20 cellular contexts compared by ENCODE assay signal in genomic region chr2:12637754-12638153, GRCh38.
DNase-seq lines count a peak whose midpoint lies in the region; ATAC-seq and TF ChIP-seq lines count a peak whose summit lies in the region.
"Had no signal": no experiment of that assay in that cellular context is flagged by ENCODE, and none has a peak within 500 bp of the region (broad histone marks: within the 10 kb centered on the region; RNA-seq: fewer than 3 reads in every experiment).

No MANE protein-coding gene starts in this region.

- no peaks in the 10 kb centered on the region for H3K9me2 ChIP-seq in SK-N-SH

- H3K4me1 ChIP-seq in SK-N-SH (ENCODE audit: control insufficient read depth in 1 of 2, insufficient read depth in 2 of 2, low read depth in 1 of 2, low read length in 1 of 2) = peaks cover 15 to 20% of the 10 kb centered on the region in 2 experiments; a peak in 3 of 4 replicates
- H3K4me1 ChIP-seq: transverse colon had no signal

- CTCF ChIA-PET in SK-N-SH (lab: Yijun Ruan, JAX) = interaction anchor here (0.8 to 2.1 kb wide), 3 partner anchors 7 to 78 kb away, joined by 3 to 11 read pairs (median 8); partner anchors contain the start of gene TRIB2

- no peaks in the 10 kb centered on the region for H4K20me1 ChIP-seq in SK-N-SH (ENCODE audit: insufficient read depth)

- H3F3A ChIP-seq in SK-N-SH (replicated peaks; ENCODE audit: insufficient read depth) = no peaks in the 10 kb centered on the region

- no peak overlapping the region for H3K4me2 ChIP-seq in SK-N-SH

- TF ChIP-seq CTCF in SK-N-SH (IDR thresholded peaks at IDR 0.05) = no peak

- no peak for TF ChIP-seq RAD21 in SK-N-SH (IDR thresholded peaks at IDR 0.05; ENCODE audit: low read length)

- no peak for DNase-seq in SK-N-SH
- peak; percentile 68 for DNase-seq in RPMI7951 (ENCODE audit: low read depth)
- DNase-seq in fibroblast of gingiva (ENCODE audit: low read depth) = peak; percentile 13
- DNase-seq in stromal cell of bone marrow (ENCODE audit: low read depth) = peak; percentile 42
- DNase-seq in NCI-H1694 (lab: John Stamatoyannopoulos, UW) = no peak
- DNase-seq: 8988T; activated CD4-positive, alpha-beta memory T cell treated with anti-CD3 and anti-CD28 coated beads for 36 hours; activated effector memory CD4-positive, alpha-beta T cell treated with Interleukin-2 at 50 U/mL for 16 hours; CD8-positive, alpha-beta memory T cell; GF-D8; naive B cell; Right ventricle myocardium superior; stimulated activated CD8-positive, alpha-beta memory T cell treated with anti-CD3 and anti-CD28 coated beads, Interleukin-4, amount 100 ng/mL, for 48 hours; stomach; transverse colon had no signal

- no peak overlapping the region for H3K4me3 ChIP-seq in SK-N-SH (ENCODE audit: low read depth in 2 of 2, low read length in 1 of 2)
- H3K4me3 ChIP-seq: coronary artery, stomach, transverse colon had no signal

- H3K27me3 ChIP-seq in SK-N-SH (ENCODE audit: insufficient read depth) = no peaks in the 10 kb centered on the region
- H3K27me3 ChIP-seq: stomach, transverse colon had no signal

- POLR2A ChIA-PET in SK-N-SH (lab: Yijun Ruan, JAX) = interaction anchor here (0.6 to 1.4 kb wide), 3 partner anchors 16 to 555 kb away, joined by 3 to 5 read pairs (median 3); partner anchors contain the start of gene TRIB2

- 77% methylated on average over 1 of the region's 1 CpG for WGBS in SK-N-SH (ENCODE audit: low lambda C conversion rate)

- no peak overlapping the region for H3K9ac ChIP-seq in SK-N-SH

- no peaks in the 10 kb centered on the region for H3K9me3 ChIP-seq in SK-N-SH
- H3K9me3 ChIP-seq: stomach, transverse colon had no signal

- TF ChIP-seq EP300 in SK-N-SH (IDR thresholded peaks at IDR 0.05; ENCODE audit: borderline replicate concordance in 1 of 2, low read depth in 1 of 2, low read length in 1 of 2) = no peak

- ATAC-seq in SK-N-SH treated with all-trans-retinoic acid at 6 μM for 48 hours (no peak), HG03432 (IDR thresholded peaks at IDR 0.05; ENCODE audit: unreplicated experiment) (no peak), HG02884 (IDR thresholded peaks at IDR 0.05; ENCODE audit: unreplicated experiment) (no peak)

- no peaks in the 10 kb centered on the region for H3K79me2 ChIP-seq in SK-N-SH (ENCODE audit: insufficient read depth)

- no peaks in the 10 kb centered on the region for H3K36me3 ChIP-seq in SK-N-SH (replicated peaks in 1 of 2; ENCODE audit: control insufficient read depth in 1 of 2, insufficient read depth in 2 of 2, low read length in 1 of 2)
- H3K36me3 ChIP-seq: stomach, transverse colon had no signal

- no peak overlapping the region for H2AFZ ChIP-seq in SK-N-SH (ENCODE audit: low read depth)

- peak overlapping the region in 1 of 2 experiments; percentile 45; a peak in 1 of 4 replicates for H3K27ac ChIP-seq in SK-N-SH (ENCODE audit: low read depth in 2 of 2, low read length in 1 of 2)
- H3K27ac ChIP-seq: HL-60, stomach had no signal

TF ChIP-seq in SK-N-SH, 30 proteins besides CTCF, POLR2A, EP300 and RAD21 (continues in another document):
- TF ChIP-seq JUND (IDR thresholded peaks at IDR 0.05) (peak; percentile 26; the same call in 1 of the 2 replicates), RXRA (IDR thresholded peaks at IDR 0.05; ENCODE audit: borderline replicate concordance, low read depth) (no peak), ZBTB33 (IDR thresholded peaks at IDR 0.05; ENCODE audit: borderline replicate concordance, low read depth) (no peak), FOSL2 (IDR thresholded peaks at IDR 0.05; ENCODE audit: borderline replicate concordance, low read depth) (peak; percentile 34; the same call in 1 of the 2 replicates), TAF1 (IDR thresholded peaks at IDR 0.05; ENCODE audit: borderline replicate concordance, low read depth, low read length) (no peak)
- TF ChIP-seq, protein P1, sequence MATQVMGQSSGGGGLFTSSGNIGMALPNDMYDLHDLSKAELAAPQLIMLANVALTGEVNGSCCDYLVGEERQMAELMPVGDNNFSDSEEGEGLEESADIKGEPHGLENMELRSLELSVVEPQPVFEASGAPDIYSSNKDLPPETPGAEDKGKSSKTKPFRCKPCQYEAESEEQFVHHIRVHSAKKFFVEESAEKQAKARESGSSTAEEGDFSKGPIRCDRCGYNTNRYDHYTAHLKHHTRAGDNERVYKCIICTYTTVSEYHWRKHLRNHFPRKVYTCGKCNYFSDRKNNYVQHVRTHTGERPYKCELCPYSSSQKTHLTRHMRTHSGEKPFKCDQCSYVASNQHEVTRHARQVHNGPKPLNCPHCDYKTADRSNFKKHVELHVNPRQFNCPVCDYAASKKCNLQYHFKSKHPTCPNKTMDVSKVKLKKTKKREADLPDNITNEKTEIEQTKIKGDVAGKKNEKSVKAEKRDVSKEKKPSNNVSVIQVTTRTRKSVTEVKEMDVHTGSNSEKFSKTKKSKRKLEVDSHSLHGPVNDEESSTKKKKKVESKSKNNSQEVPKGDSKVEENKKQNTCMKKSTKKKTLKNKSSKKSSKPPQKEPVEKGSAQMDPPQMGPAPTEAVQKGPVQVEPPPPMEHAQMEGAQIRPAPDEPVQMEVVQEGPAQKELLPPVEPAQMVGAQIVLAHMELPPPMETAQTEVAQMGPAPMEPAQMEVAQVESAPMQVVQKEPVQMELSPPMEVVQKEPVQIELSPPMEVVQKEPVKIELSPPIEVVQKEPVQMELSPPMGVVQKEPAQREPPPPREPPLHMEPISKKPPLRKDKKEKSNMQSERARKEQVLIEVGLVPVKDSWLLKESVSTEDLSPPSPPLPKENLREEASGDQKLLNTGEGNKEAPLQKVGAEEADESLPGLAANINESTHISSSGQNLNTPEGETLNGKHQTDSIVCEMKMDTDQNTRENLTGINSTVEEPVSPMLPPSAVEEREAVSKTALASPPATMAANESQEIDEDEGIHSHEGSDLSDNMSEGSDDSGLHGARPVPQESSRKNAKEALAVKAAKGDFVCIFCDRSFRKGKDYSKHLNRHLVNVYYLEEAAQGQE (IDR thresholded peaks at IDR 0.05; ENCODE audit: low read depth, low read length) = no peak

TF ChIP-seq in SK-N-SH treated with all-trans-retinoic acid at 6 μM for 48 hours, 23 proteins besides CTCF, POLR2A, EP300 and RAD21:
- no peak for TF ChIP-seq TOX (CRISPR knock-in tag; IDR thresholded peaks at IDR 0.05; ENCODE audit: borderline replicate concordance)
- TF ChIP-seq ZFP3 (CRISPR knock-in tag; IDR thresholded peaks at IDR 0.05) = no peak
- TF ChIP-seq TSHZ2 (CRISPR knock-in tag; IDR thresholded peaks at IDR 0.05) = no peak
- TF ChIP-seq ZNF8 (CRISPR knock-in tag; IDR thresholded peaks at IDR 0.05) = no peak
- no peak for TF ChIP-seq CSDC2 (CRISPR knock-in tag; IDR thresholded peaks at IDR 0.05)
- no peak for TF ChIP-seq PPARA (CRISPR knock-in tag; IDR thresholded peaks at IDR 0.05; ENCODE audit: borderline replicate concordance)
- no peak for TF ChIP-seq ZFP30 (CRISPR knock-in tag; IDR thresholded peaks at IDR 0.05)
- no peak for TF ChIP-seq ZNF70 (CRISPR knock-in tag; IDR thresholded peaks at IDR 0.05)
- no peak for TF ChIP-seq BACH2 (CRISPR knock-in tag; IDR thresholded peaks at IDR 0.05; ENCODE audit: borderline replicate concordance)
- TF ChIP-seq ESRRG (CRISPR knock-in tag; IDR thresholded peaks at IDR 0.05) = no peak
- no peak for TF ChIP-seq SNAI2 (CRISPR knock-in tag; IDR thresholded peaks at IDR 0.05)
- no peak for TF ChIP-seq ZNF565 (CRISPR knock-in tag; conservative IDR thresholded peaks at IDR 0.05; ENCODE audit: low read depth)
- no peak for TF ChIP-seq RARB (CRISPR knock-in tag; IDR thresholded peaks at IDR 0.05)
- TF ChIP-seq, protein P2, sequence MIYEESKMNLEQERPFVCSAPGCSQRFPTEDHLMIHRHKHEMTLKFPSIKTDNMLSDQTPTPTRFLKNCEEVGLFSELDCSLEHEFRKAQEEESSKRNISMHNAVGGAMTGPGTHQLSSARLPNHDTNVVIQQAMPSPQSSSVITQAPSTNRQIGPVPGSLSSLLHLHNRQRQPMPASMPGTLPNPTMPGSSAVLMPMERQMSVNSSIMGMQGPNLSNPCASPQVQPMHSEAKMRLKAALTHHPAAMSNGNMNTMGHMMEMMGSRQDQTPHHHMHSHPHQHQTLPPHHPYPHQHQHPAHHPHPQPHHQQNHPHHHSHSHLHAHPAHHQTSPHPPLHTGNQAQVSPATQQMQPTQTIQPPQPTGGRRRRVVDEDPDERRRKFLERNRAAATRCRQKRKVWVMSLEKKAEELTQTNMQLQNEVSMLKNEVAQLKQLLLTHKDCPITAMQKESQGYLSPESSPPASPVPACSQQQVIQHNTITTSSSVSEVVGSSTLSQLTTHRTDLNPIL (CRISPR knock-in tag; IDR thresholded peaks at IDR 0.05; ENCODE audit: low read depth) = no peak
- TF ChIP-seq ZC3H10 (CRISPR knock-in tag; IDR thresholded peaks at IDR 0.05) = no peak

Comparison
In these comparisons a context has a peak if more than half of its experiments do, and no peak if none do; other contexts are left out.
1. DNase-seq: peak in RPMI7951 (single experiment), fibroblast of gingiva (single experiment) and stromal cell of bone marrow (single experiment); none in SK-N-SH (single experiment) and NCI-H1694 (single experiment).